In genomic region chr12:9751204-9752144, GRCh38 we compare ENCODE assay signal across 1 cellular context.
TF ChIP-seq lines count a peak whose summit lies in the region.

No MANE protein-coding gene starts in this region.

TF ChIP-seq in K562, 482 proteins besides CTCF, POLR2A, EP300 and RAD21 (continued from another document):
- 0 out of 2 replicates have a peak, but pooled peaks have one; percentile 60 for TF ChIP-seq PML (IDR thresholded peaks at IDR 0.05; ENCODE audit: low read length)
- no peak for TF ChIP-seq NONO (IDR thresholded peaks at IDR 0.05; ENCODE audit: low read depth in 2 of 2, low read length in 1 of 2)
- no peak for TF ChIP-seq KAT8 (IDR thresholded peaks at IDR 0.05; ENCODE audit: low read depth)
- no peak for TF ChIP-seq TCF15 (CRISPR knock-in tag; IDR thresholded peaks at IDR 0.05)
- TF ChIP-seq ZNF232 (CRISPR knock-in tag; IDR thresholded peaks at IDR 0.05) = no peak
- TF ChIP-seq ADNP (tag; IDR thresholded peaks at IDR 0.05) = no peak
- no peak for TF ChIP-seq SRSF9 (IDR thresholded peaks at IDR 0.05; ENCODE audit: borderline replicate concordance, low read depth, low read length)
- TF ChIP-seq E2F5 (CRISPR knock-in tag; IDR thresholded peaks at IDR 0.05) = no peak; the same call in 1 of the 2 replicates
- TF ChIP-seq PURB (CRISPR knock-in tag; IDR thresholded peaks at IDR 0.05; ENCODE audit: low read depth) = no peak
- peak; percentile 77 for TF ChIP-seq ATF3 (IDR thresholded peaks at IDR 0.05)
- TF ChIP-seq ATF3 (CRISPR knock-in tag; conservative IDR thresholded peaks at IDR 0.05) = no peak
- no peak for TF ChIP-seq ZC3H4 (CRISPR knock-in tag; IDR thresholded peaks at IDR 0.05; ENCODE audit: borderline replicate concordance)
- peak; percentile 81; the same call in 1 of the 2 replicates for TF ChIP-seq ZNF253 (CRISPR knock-in tag; conservative IDR thresholded peaks at IDR 0.05)
- TF ChIP-seq ZNF609 (CRISPR knock-in tag; IDR thresholded peaks at IDR 0.05; ENCODE audit: borderline replicate concordance) = no peak
- TF ChIP-seq ZSCAN32 (CRISPR knock-in tag; IDR thresholded peaks at IDR 0.05) = peak; percentile 86; the same call in 1 of the 2 replicates
- TF ChIP-seq ASH1L (IDR thresholded peaks at IDR 0.05; ENCODE audit: borderline replicate concordance, low read depth, partially characterized antibody) = no peak
- no peak for TF ChIP-seq HMGXB4 (CRISPR knock-in tag; IDR thresholded peaks at IDR 0.05)
- TF ChIP-seq ARNT (IDR thresholded peaks at IDR 0.05) = peak in 1 of 2 experiments; percentile 38; a peak in 1 of 4 replicates
- no peak for TF ChIP-seq NFRKB (IDR thresholded peaks at IDR 0.05; ENCODE audit: low read depth)
- TF ChIP-seq HBP1 (CRISPR knock-in tag; IDR thresholded peaks at IDR 0.05) = peak; percentile 99
